4 cellular contexts compared by ENCODE assay signal in the genomic region with DNA sequence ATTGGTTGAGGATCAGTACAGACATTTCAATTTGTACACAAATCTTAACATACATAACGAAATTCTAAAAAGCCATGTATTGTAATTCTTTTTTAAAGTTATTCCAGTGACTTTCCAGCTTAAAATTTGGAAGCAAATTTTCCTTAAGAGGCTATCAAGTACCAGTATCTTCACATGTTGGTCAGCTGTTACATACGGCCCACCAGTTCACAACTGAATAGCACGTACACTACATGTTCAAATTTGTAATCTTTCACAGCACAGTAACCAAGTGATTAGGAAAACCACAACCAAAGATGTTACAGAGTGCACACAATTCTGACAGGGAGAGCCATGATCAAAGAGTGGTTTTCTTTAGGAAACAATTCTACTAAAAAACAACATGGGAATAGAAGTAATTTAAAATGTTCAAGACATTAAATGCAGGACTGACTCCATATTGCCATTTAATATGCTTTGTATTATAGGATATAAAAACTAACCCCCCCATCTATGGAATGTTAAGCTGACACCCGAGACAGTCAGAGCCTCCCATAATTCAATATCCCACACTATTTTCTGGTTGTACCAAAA. TPM values are rescaled to one million over a fixed set of nuclear protein-coding genes. Genes with fewer than 3 reads are reported as not detected.
"Had no signal": no experiment of that assay in that cellular context is flagged by ENCODE, and none has a peak within 500 bp of the region (broad histone marks: within the 10 kb centered on the region; RNA-seq: fewer than 3 reads in every experiment).

No MANE protein-coding gene starts in this region.

RNA-seq across cellular contexts. Expression of a gene that starts 18.1 kb away (rescaled TPM):
- total RNA-seq: LHCN-M2, M059J, MCF 10A, NCI-H460 had no signal
